1 cellular context compared by ENCODE assay signal in genomic region chr20:50543326-50543725, GRCh38.
TF ChIP-seq lines count a peak whose summit lies in the region.

No MANE protein-coding gene starts in this region.

TF ChIP-seq in endothelial cell of umbilical vein, 7 proteins besides CTCF, POLR2A, EP300 and RAD21:
- no peak for TF ChIP-seq MYC (IDR thresholded peaks at IDR 0.05; ENCODE audit: low read depth, low read length)
- TF ChIP-seq POLR2AphosphoS5 (IDR thresholded peaks at IDR 0.05; ENCODE audit: insufficient read depth, low read depth, low read length) = no peak
- TF ChIP-seq GATA2 (IDR thresholded peaks at IDR 0.05; ENCODE audit: insufficient read depth, insufficient read length, low read depth, low read length) = no peak
- TF ChIP-seq JUN (IDR thresholded peaks at IDR 0.05; ENCODE audit: borderline replicate concordance, insufficient read depth, insufficient read length, low read depth) = no peak
- no peak for TF ChIP-seq FOS (IDR thresholded peaks at IDR 0.05; ENCODE audit: borderline replicate concordance, insufficient read depth, low read length)
- no peak for TF ChIP-seq MAX (IDR thresholded peaks at IDR 0.05; ENCODE audit: insufficient read depth, insufficient read length)
- TF ChIP-seq EZH2 (IDR thresholded peaks at IDR 0.05; ENCODE audit: borderline replicate concordance, low read depth, low read length, severe bottlenecking) = no peak
TF ChIP-seq in endothelial cell of umbilical vein: peak in this region for 0.
